Comparison of ENCODE assay signal across 1 cellular context in the genomic region with DNA sequence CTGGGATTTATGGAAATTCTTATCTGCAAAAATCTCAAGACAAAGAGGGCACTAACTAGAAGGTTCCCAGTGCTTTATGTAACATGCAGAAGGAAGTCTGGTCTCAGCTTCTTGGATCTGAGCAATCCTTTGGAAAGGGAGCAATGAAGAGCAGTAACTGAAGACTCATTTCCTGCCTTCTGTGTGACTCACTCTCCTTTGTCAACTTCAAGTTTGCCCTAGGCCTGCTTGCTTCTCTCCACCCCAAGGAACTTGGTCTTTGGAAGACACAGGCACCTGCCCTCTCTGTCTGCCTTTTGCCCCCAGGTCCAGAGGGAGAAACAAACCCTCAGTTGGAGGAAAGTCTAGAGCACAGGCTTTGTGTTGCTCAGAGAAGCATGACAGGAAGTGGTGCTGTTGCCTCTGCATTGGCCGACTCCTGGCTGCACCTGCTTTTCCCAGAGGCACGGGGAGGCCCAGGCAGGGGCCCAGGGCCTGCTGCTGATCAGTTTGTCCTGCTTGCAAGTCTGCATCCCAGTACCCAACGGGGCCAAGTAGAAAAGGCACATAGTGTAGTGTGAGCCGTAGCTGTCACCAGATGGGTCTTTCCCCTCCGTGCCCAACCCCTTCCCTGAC.
TF ChIP-seq lines count a peak whose summit lies in the region.

No MANE protein-coding gene starts in this region.

TF ChIP-seq in A549, 52 proteins besides CTCF, POLR2A, EP300 and RAD21 (continued from another document):
- TF ChIP-seq, protein P1, sequence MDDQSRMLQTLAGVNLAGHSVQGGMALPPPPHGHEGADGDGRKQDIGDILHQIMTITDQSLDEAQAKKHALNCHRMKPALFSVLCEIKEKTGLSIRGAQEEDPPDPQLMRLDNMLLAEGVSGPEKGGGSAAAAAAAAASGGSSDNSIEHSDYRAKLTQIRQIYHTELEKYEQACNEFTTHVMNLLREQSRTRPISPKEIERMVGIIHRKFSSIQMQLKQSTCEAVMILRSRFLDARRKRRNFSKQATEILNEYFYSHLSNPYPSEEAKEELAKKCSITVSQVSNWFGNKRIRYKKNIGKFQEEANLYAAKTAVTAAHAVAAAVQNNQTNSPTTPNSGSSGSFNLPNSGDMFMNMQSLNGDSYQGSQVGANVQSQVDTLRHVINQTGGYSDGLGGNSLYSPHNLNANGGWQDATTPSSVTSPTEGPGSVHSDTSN (IDR thresholded peaks at IDR 0.05) = no peak
- TF ChIP-seq RNF2 (IDR thresholded peaks at IDR 0.05; ENCODE audit: borderline replicate concordance, low read depth) (no peak), PHF8 (IDR thresholded peaks at IDR 0.05; ENCODE audit: borderline replicate concordance, low read depth) (no peak), HOXA7 (CRISPR knock-in tag; IDR thresholded peaks at IDR 0.05) (no peak), GATA3 (IDR thresholded peaks at IDR 0.05; ENCODE audit: borderline replicate concordance) (peak; percentile 77; the same call in 1 of the 2 replicates), FOSB (CRISPR knock-in tag; IDR thresholded peaks at IDR 0.05) (no peak), BHLHE40 (IDR thresholded peaks at IDR 0.05; ENCODE audit: low read depth, low read length) (no peak), JUNB (IDR thresholded peaks at IDR 0.05) (peak; percentile 73; the same call in 1 of the 2 replicates), TFCP2L1 (CRISPR knock-in tag; IDR thresholded peaks at IDR 0.05) (no peak), ZSCAN20 (CRISPR knock-in tag; IDR thresholded peaks at IDR 0.05) (no peak), HOXB5 (CRISPR knock-in tag; IDR thresholded peaks at IDR 0.05) (no peak; the same call in 1 of the 2 replicates)
- TF ChIP-seq, protein P2, sequence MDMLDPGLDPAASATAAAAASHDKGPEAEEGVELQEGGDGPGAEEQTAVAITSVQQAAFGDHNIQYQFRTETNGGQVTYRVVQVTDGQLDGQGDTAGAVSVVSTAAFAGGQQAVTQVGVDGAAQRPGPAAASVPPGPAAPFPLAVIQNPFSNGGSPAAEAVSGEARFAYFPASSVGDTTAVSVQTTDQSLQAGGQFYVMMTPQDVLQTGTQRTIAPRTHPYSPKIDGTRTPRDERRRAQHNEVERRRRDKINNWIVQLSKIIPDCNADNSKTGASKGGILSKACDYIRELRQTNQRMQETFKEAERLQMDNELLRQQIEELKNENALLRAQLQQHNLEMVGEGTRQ (IDR thresholded peaks at IDR 0.05) = no peak
- TF ChIP-seq, protein P3, sequence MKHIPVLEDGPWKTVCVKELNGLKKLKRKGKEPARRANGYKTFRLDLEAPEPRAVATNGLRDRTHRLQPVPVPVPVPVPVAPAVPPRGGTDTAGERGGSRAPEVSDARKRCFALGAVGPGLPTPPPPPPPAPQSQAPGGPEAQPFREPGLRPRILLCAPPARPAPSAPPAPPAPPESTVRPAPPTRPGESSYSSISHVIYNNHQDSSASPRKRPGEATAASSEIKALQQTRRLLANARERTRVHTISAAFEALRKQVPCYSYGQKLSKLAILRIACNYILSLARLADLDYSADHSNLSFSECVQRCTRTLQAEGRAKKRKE (CRISPR knock-in tag; IDR thresholded peaks at IDR 0.05; ENCODE audit: low read depth) = peak; percentile 30; the same call in 1 of the 2 replicates
